In genomic region chr4:125370478-125370877, GRCh38 we compare ENCODE assay signal across 9 cellular contexts. TPM values are rescaled to one million over a fixed set of nuclear protein-coding genes. Genes with fewer than 3 reads are reported as not detected.
"Had no signal": no experiment of that assay in that cellular context is flagged by ENCODE, and none has a peak within 500 bp of the region (broad histone marks: within the 10 kb centered on the region; RNA-seq: fewer than 3 reads in every experiment).

No MANE protein-coding gene starts in this region.

- H2AFZ ChIP-seq: GM23248 had no signal

- H3K4me3 ChIP-seq: GM23248, HAP-1 had no signal

- H3K4me3 Mint-ChIP-seq: HFFc6, IgD-negative memory B cell had no signal

- H3K4me1 Mint-ChIP-seq: IgD-negative memory B cell had no signal

- DNase-seq: GM23248, GOT3, H7, HFFc6, KG1 had no signal

- H3K36me3 Mint-ChIP-seq: IgD-negative memory B cell had no signal

- H3K27ac ChIP-seq: GM23248, HL-60 had no signal

- H3K27me3 Mint-ChIP-seq: IgD-negative memory B cell had no signal

- H3K36me3 ChIP-seq: HAP-1 had no signal

- H3K9me3 ChIP-seq: HAP-1 had no signal

- H3K9ac ChIP-seq: GM23248 had no signal

- ATAC-seq: HCT116 had no signal

- H3K27ac Mint-ChIP-seq: HFFc6, IgD-negative memory B cell had no signal

- H3K9me3 Mint-ChIP-seq: HFFc6 had no signal

RNA-seq across cellular contexts. Expression of gene FAT4, which starts 55.7 kb away (rescaled TPM):
- polyA plus RNA-seq: IgD-negative memory B cell had no signal
